8 cellular contexts compared by ENCODE assay signal in genomic region chr20:62668441-62669027, GRCh38. TPM values are rescaled to one million over a fixed set of nuclear protein-coding genes. Genes with fewer than 3 reads are reported as not detected.
DNase-seq lines count a peak whose midpoint lies in the region; ATAC-seq and TF ChIP-seq lines count a peak whose summit lies in the region.

No MANE protein-coding gene starts in this region.

- H3K4me1 Mint-ChIP-seq in H9 (peaks cover 2 to 3% of the 10 kb centered on the region in 2 experiments), neural progenitor cell (peaks cover 29% of the 10 kb centered on the region)

- H3K27me3 ChIP-seq in H9 (ENCODE audit: insufficient read depth, low read length) (no peaks in the 10 kb centered on the region), neural progenitor cell (no peaks in the 10 kb centered on the region)

- H3K4me3 Mint-ChIP-seq in H9 (no peak overlapping the region; a peak in 1 of 5 replicates), neural progenitor cell (no peak overlapping the region)

- no peaks in the 10 kb centered on the region for H3K9me3 Mint-ChIP-seq in H9
- H3K9me3 Mint-ChIP-seq in neural progenitor cell = no peaks in the 10 kb centered on the region

- H2BK5ac ChIP-seq in H9 (ENCODE audit: insufficient read length, low read length) = no peak overlapping the region

- no peak for ATAC-seq in GM18858 (IDR thresholded peaks at IDR 0.05; ENCODE audit: unreplicated experiment)
- ATAC-seq in HG02798 (IDR thresholded peaks at IDR 0.05; ENCODE audit: poor library complexity, unreplicated experiment) = no peak

- H2BK20ac ChIP-seq in H9 (ENCODE audit: low read depth, low read length, poor library complexity, severe bottlenecking) = no peak overlapping the region

- H3K14ac ChIP-seq in H9 (ENCODE audit: insufficient read depth, low read length) = no peak overlapping the region

- H3F3A ChIP-seq in neural progenitor cell (ENCODE audit: low read depth) = no peaks in the 10 kb centered on the region

- no peak overlapping the region for H2BK15ac ChIP-seq in H9 (ENCODE audit: low read depth, low read length)

- no peaks in the 10 kb centered on the region for H3K79me1 ChIP-seq in H9 (ENCODE audit: insufficient read depth, low read depth, low read length, poor library complexity, severe bottlenecking)

- no peak overlapping the region for H4K8ac ChIP-seq in H9 (replicated peaks; ENCODE audit: insufficient read length, low read depth, low read length)

- H4K5ac ChIP-seq in H9 (ENCODE audit: insufficient read length, low read depth, low read length) = no peak overlapping the region

- no peak overlapping the region for H3K56ac ChIP-seq in H9 (ENCODE audit: insufficient read length, low read depth, low read length)

- no peaks in the 10 kb centered on the region for H4K20me1 ChIP-seq in H9 (ENCODE audit: control insufficient read depth, insufficient read depth, insufficient read length)
- H4K20me1 ChIP-seq in neural progenitor cell (ENCODE audit: low read depth) = peaks cover 3% of the 10 kb centered on the region

- H3K9me3 ChIP-seq in H9 (ENCODE audit: control insufficient read depth, low read depth, low read length) = no peaks in the 10 kb centered on the region
- H3K9me3 ChIP-seq in neural progenitor cell (ENCODE audit: low read depth) = no peaks in the 10 kb centered on the region

- H3K23ac ChIP-seq in H9 (ENCODE audit: insufficient read length, low read depth, low read length) = no peak overlapping the region

- H3K27ac Mint-ChIP-seq in H9 (no peak overlapping the region), neural progenitor cell (peak overlapping the region; percentile 46)

- H3K18ac ChIP-seq in H9 (ENCODE audit: insufficient read length, low read depth, low read length) = no peak overlapping the region

- no peak overlapping the region for H2AFZ ChIP-seq in H9 (ENCODE audit: low read length)
- H2AFZ ChIP-seq in neural progenitor cell (replicated peaks) = no peak overlapping the region

- DNase-seq in CD1c-positive myeloid dendritic cell (ENCODE audit: extremely low spot score) = peak; percentile 73
- peak; percentile 73 for DNase-seq in H9
- peak; percentile 22 for DNase-seq in NCI-H446 treated with DMSO at 0.1 percent for 48 hours (lab: John Stamatoyannopoulos, UW)
- DNase-seq in activated T-cell treated with anti-CD3 and anti-CD28 coated beads for 4 hours = peak; percentile 34
- DNase-seq in fibroblast of pulmonary artery (ENCODE audit: low read depth) = peak; percentile 83
- DNase-seq in neural progenitor cell (ENCODE audit: low spot score) = peak; percentile 86

- H3K9ac ChIP-seq in H9 (ENCODE audit: extremely low read depth, insufficient read length, low read length) = no peak overlapping the region
- no peak overlapping the region for H3K9ac ChIP-seq in neural progenitor cell

- H3K27ac ChIP-seq in H9 (ENCODE audit: insufficient read length, low read depth, low read length) = no peak overlapping the region
- H3K27ac ChIP-seq in neural progenitor cell = no peak overlapping the region

- no peak overlapping the region for H3T11ph ChIP-seq in H9 (ENCODE audit: low read length)

- H2AK5ac ChIP-seq in H9 (ENCODE audit: insufficient read length, low read length) = no peak overlapping the region

- H3K79me2 ChIP-seq in H9 (ENCODE audit: insufficient read depth, low read length) (no peaks in the 10 kb centered on the region), neural progenitor cell (ENCODE audit: low read depth) (no peaks in the 10 kb centered on the region)

- H3K4ac ChIP-seq in H9 (ENCODE audit: low read depth, low read length) = no peak overlapping the region

- H2BK12ac ChIP-seq in H9 (ENCODE audit: insufficient read length, low read depth, low read length) = no peak overlapping the region

- H3K36me3 Mint-ChIP-seq in H9 (ENCODE audit: insufficient read depth in 1 of 3, low read depth in 3 of 3) (peaks cover 0 to 2% (median 0%) of the 10 kb centered on the region in 3 experiments; a peak in 1 of 7 replicates), neural progenitor cell (no peaks in the 10 kb centered on the region)

- H3K36me3 ChIP-seq in neural progenitor cell = no peaks in the 10 kb centered on the region

- H3K4me1 ChIP-seq in H9 (ENCODE audit: insufficient read depth, low read length) (no peaks in the 10 kb centered on the region), neural progenitor cell (peaks cover 2% of the 10 kb centered on the region)

- H3K4me3 ChIP-seq in fibroblast of pulmonary artery (replicated peaks; ENCODE audit: low read depth, low read length) (no peak overlapping the region), neural progenitor cell (no peak overlapping the region)

- H4K91ac ChIP-seq in H9 (ENCODE audit: insufficient read length, low read depth, low read length) = no peak overlapping the region

- H2BK120ac ChIP-seq in H9 (ENCODE audit: low read depth, low read length, poor library complexity, severe bottlenecking) = no peak overlapping the region

- H3K27me3 Mint-ChIP-seq in H9 (ENCODE audit: low read depth) (no peaks in the 10 kb centered on the region), neural progenitor cell (ENCODE audit: insufficient read depth, low read depth) (peaks cover 2% of the 10 kb centered on the region)

- no peak overlapping the region for H3K4me2 ChIP-seq in H9 (ENCODE audit: insufficient read depth, insufficient read length, low read length)
- no peak overlapping the region for H3K4me2 ChIP-seq in neural progenitor cell

- TF ChIP-seq CTCF in H9 (conservative IDR thresholded peaks at IDR 0.05) (peak; percentile 85), fibroblast of pulmonary artery (IDR thresholded peaks at IDR 0.05; ENCODE audit: low read length, missing control alignments) (peak; percentile 90), neural progenitor cell (IDR thresholded peaks at IDR 0.05) (peak; percentile 88)

- H3K23me2 ChIP-seq in H9 (ENCODE audit: insufficient read length, low read depth, low read length, poor library complexity, severe bottlenecking) = no peaks in the 10 kb centered on the region

- no CpG with 5 or more reads among the region's 13 CpGs for WGBS in H9 (ENCODE audit: extremely low coverage, insufficient read length, low lambda C conversion rate)

RNA-seq across cellular contexts. Expression of gene SLCO4A1, which starts 26.2 kb away (rescaled TPM):
- total RNA-seq in H9 (2021) (8.4 and 9.4 TPM in 2 replicates), neural progenitor cell (ENCODE audit: low replicate concordance) (0.88 and 3.1 TPM in 2 replicates)

RNA-seq across cellular contexts. Expression of gene NTSR1, which starts 40.1 kb away (rescaled TPM):
- total RNA-seq in H9 (2021) = 0.07 and 0.11 TPM in 2 replicates
- total RNA-seq in neural progenitor cell (ENCODE audit: low replicate concordance) = 0.12 and 0.26 TPM in 2 replicates

Comparison
In these comparisons a context has a peak if more than half of its experiments do, and no peak if none do; other contexts are left out.
1. DNase-seq: peak in every context shown above with its lines; median percentile 86 in neural progenitor cell; 83 in fibroblast of pulmonary artery; 73 in CD1c-positive myeloid dendritic cell; 73 in H9; 34 in activated T-cell treated with anti-CD3 and anti-CD28 coated beads for 4 hours; 22 in NCI-H446 treated with DMSO at 0.1 percent for 48 hours.